8 cellular contexts compared by ENCODE assay signal in the genomic region with DNA sequence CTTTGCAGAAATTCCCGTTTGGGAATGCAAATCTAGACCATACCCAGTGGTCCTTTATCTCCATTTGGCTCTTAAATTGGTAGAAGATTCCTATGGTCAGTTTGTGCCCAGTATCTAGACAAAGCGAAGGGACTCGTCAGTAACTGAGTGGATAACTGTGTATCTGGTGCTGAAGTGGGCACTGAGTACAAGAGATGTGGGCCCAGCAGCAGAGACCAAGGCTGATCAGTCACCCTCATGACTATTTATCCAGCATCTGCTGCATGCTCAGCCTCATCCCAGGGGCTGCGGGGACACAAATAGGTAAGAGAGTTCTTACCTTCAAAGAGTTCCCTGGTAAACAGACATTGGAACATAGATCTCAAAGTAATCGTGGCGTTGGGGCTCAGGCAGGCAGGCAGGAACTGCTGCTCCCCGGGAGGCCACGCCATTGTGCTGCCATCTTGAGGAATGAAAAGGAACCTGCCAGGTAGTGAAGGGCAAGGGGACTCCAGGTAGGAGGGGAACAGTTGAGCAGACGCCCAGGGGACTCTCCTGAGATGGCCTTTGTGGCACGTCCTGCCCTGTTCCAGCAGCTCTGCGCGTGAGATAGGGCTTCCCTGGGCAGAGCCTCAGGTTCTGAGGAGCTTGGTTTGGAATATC. TPM values are rescaled to one million over a fixed set of nuclear protein-coding genes. Genes with fewer than 3 reads are reported as not detected.
DNase-seq lines count a peak whose midpoint lies in the region; ATAC-seq and TF ChIP-seq lines count a peak whose summit lies in the region.

No MANE protein-coding gene starts in this region.

- peak overlapping the region in 2 of 8 donors; percentile 43 to 58 for H3K27ac Mint-ChIP-seq in CD8-positive, alpha-beta memory T cell
- no peak overlapping the region for H3K27ac Mint-ChIP-seq in activated B cell treated with CpG ODN at 0.5 μM for 24 hours

- H3K9me3 Mint-ChIP-seq in CD8-positive, alpha-beta memory T cell, result no peaks in the 10 kb centered on the region
- H3K9me3 Mint-ChIP-seq in activated B cell treated with CpG ODN at 0.5 μM for 24 hours, result no peaks in the 10 kb centered on the region

- WGBS in lung, 2 donors, result 57 to 66% methylated on average over 12 of the region's 12 CpGs

- H3K27me3 ChIP-seq in CD8-positive, alpha-beta memory T cell (ENCODE audit: insufficient read depth, low read length, poor library complexity, severe bottlenecking), result no peaks in the 10 kb centered on the region
- no peaks in the 10 kb centered on the region for H3K27me3 ChIP-seq in lung (ENCODE audit: control insufficient read depth, insufficient read depth)

- H3K36me3 ChIP-seq in CD8-positive, alpha-beta memory T cell (ENCODE audit: insufficient read depth, low read length), result no peaks in the 10 kb centered on the region
- no peaks in the 10 kb centered on the region for H3K36me3 ChIP-seq in lung (ENCODE audit: control insufficient read depth in 2 of 2, insufficient read depth in 2 of 2, low read length in 2 of 2)

- no peak overlapping the region for H3K4me3 ChIP-seq in CD8-positive, alpha-beta memory T cell (ENCODE audit: low read length)
- H3K4me3 ChIP-seq in cardiac fibroblast (replicated peaks in 1 of 2; ENCODE audit: low read depth in 2 of 2, low read length in 2 of 2) (no peak overlapping the region), lung (no peak overlapping the region)

- H3K4me1 Mint-ChIP-seq in CD8-positive, alpha-beta memory T cell, result peaks cover 5 to 6% (median 6%) of the 10 kb centered on the region in 3 donors
- H3K4me1 Mint-ChIP-seq in activated B cell treated with CpG ODN at 0.5 μM for 24 hours, result no peaks in the 10 kb centered on the region

- POLR2A ChIA-PET in CD8-positive, alpha-beta memory T cell (lab: Charles Lee), result no interaction called here
- POLR2A ChIA-PET in activated B cell treated with CpG ODN at 0.5 μM for 24 hours (lab: Charles Lee), result interaction anchor here (0.6 kb wide), 1 partner anchor 165 kb away, joined by 3 read pairs; no protein-coding TSS in a partner anchor

- no peaks in the 10 kb centered on the region for H3K27me3 Mint-ChIP-seq in CD8-positive, alpha-beta memory T cell
- no peaks in the 10 kb centered on the region for H3K27me3 Mint-ChIP-seq in activated B cell treated with CpG ODN at 0.5 μM for 24 hours

- DNase-seq in CD8-positive, alpha-beta memory T cell, result peak; percentile 44 to 85 (median 70)
- peak; percentile 76 for DNase-seq in HuH-7 (ENCODE audit: low spot score)
- DNase-seq in activated B cell treated with CpG ODN at 0.5 μM for 24 hours, result peak; percentile 38
- DNase-seq in cardiac fibroblast (ENCODE audit: low read depth in 2 of 2), result peak; percentile 36 to 37
- DNase-seq in lung (ENCODE audit: low spot score), result peak; percentile 69
- DNase-seq in stimulated activated CD8-positive, alpha-beta memory T cell treated with anti-CD3 and anti-CD28 coated beads, Interleukin-4, amount 100 ng/mL, for 48 hours, result peak; percentile 76

- CTCF ChIA-PET in CD8-positive, alpha-beta memory T cell (lab: Charles Lee), result interaction anchor here (0.8 to 2.8 kb wide), 14 partner anchors 33 to 321 kb away, joined by 3 to 10 read pairs (median 3); no protein-coding TSS in a partner anchor
- CTCF ChIA-PET in activated B cell treated with CpG ODN at 0.5 μM for 24 hours (lab: Charles Lee), result interaction anchor here (0.6 to 1.2 kb wide), 4 partner anchors 21 to 400 kb away, joined by 3 to 6 read pairs (median 3); no protein-coding TSS in a partner anchor

- no peaks in the 10 kb centered on the region for H3K9me3 ChIP-seq in CD8-positive, alpha-beta memory T cell (ENCODE audit: low read length)
- H3K9me3 ChIP-seq in lung (ENCODE audit: control insufficient read depth in 2 of 2, insufficient read depth in 1 of 2, low read length in 1 of 2), result no peaks in the 10 kb centered on the region

- ATAC-seq in activated B cell treated with CpG ODN at 0.5 μM for 24 hours (ENCODE audit: low read depth), result peak; percentile 97
- ATAC-seq in lung (ENCODE audit: insufficient read depth, low FRiP score), result peak; percentile 77
- ATAC-seq in HG02852 (IDR thresholded peaks at IDR 0.05; ENCODE audit: unreplicated experiment), result no peak
- ATAC-seq in HG03159 (IDR thresholded peaks at IDR 0.05; ENCODE audit: unreplicated experiment), result no peak

- no peak for TF ChIP-seq CTCF in activated B cell treated with CpG ODN at 0.5 μM for 24 hours (IDR thresholded peaks at IDR 0.05)
- TF ChIP-seq CTCF in cardiac fibroblast (IDR thresholded peaks at IDR 0.05; ENCODE audit: low read depth, low read length), result peak; percentile 43
- peak; percentile 19 for TF ChIP-seq CTCF in lung (IDR thresholded peaks at IDR 0.05; ENCODE audit: control extremely low read depth, extremely low read depth)

- H3K4me1 ChIP-seq in CD8-positive, alpha-beta memory T cell (ENCODE audit: insufficient read depth, low read length), result no peaks in the 10 kb centered on the region
- H3K4me1 ChIP-seq in lung (ENCODE audit: control insufficient read depth in 2 of 2, insufficient read depth in 2 of 2, low read length in 2 of 2), result no peaks in the 10 kb centered on the region

- H3K27ac ChIP-seq in CD8-positive, alpha-beta memory T cell (ENCODE audit: low read depth, low read length), result no peak overlapping the region
- H3K27ac ChIP-seq in lung (ENCODE audit: low read depth in 1 of 2, low read length in 1 of 2), result no peak overlapping the region

- no peak overlapping the region for H3K4me3 Mint-ChIP-seq in CD8-positive, alpha-beta memory T cell
- H3K4me3 Mint-ChIP-seq in activated B cell treated with CpG ODN at 0.5 μM for 24 hours, result no peak overlapping the region

- intact Hi-C loops in activated B cell treated with CpG ODN at 0.5 μM for 24 hours (cut with micrococcal nuclease), result loop anchor here (10.0 kb wide), 1 partner anchor 169 kb away; no protein-coding TSS in a partner anchor

- H3K36me3 Mint-ChIP-seq in CD8-positive, alpha-beta memory T cell, result no peaks in the 10 kb centered on the region
- H3K36me3 Mint-ChIP-seq in activated B cell treated with CpG ODN at 0.5 μM for 24 hours (ENCODE audit: low read depth), result no peaks in the 10 kb centered on the region

RNA-seq across cellular contexts. Expression of a gene that starts 10.3 kb away (rescaled TPM):
- total RNA-seq in CD8-positive, alpha-beta memory T cell, result 1 to 10 TPM; 5.4 to 6.6 TPM
- 3.0 TPM for polyA plus RNA-seq in CD8-positive, alpha-beta memory T cell
- total RNA-seq in activated B cell treated with CpG ODN at 0.5 μM for 24 hours (0.71 and 0.93 TPM in 2 replicates), lung (1 to 10 TPM; 2.1 to 2.8 TPM)
- 1 to 10 TPM; 1.7 to 2.1 TPM for polyA plus RNA-seq in lung

RNA-seq across cellular contexts. Expression of a gene that starts 32.4 kb away (rescaled TPM):
- total RNA-seq in CD8-positive, alpha-beta memory T cell, result 100 to 1,000 TPM; 132 to 137 TPM
- polyA plus RNA-seq in CD8-positive, alpha-beta memory T cell, result 86.3 TPM
- total RNA-seq in activated B cell treated with CpG ODN at 0.5 μM for 24 hours (71.6 and 73.7 TPM in 2 replicates), lung (10 to 100 TPM; 52.1 to 63.3 TPM)
- polyA plus RNA-seq in lung, result 10 to 100 TPM; 32.9 to 48.3 TPM

Comparison
In these comparisons a context has a peak if more than half of its experiments do, and no peak if none do; other contexts are left out.
1. ATAC-seq: peak in activated B cell treated with CpG ODN at 0.5 μM for 24 hours (single experiment) and lung (single experiment); none in HG02852 (single experiment) and HG03159 (single experiment).
2. Peak in every context shown above with its lines, with median percentiles within 50 percentile points of each other: DNase-seq.